Comparison of ENCODE assay signal across 8 cellular contexts in genomic region chr9:104992696-104993095, GRCh38.
DNase-seq lines count a peak whose midpoint lies in the region; ATAC-seq and TF ChIP-seq lines count a peak whose summit lies in the region.

No MANE protein-coding gene starts in this region.

- DNase-seq in SK-N-SH (no peak), brain pericyte (ENCODE audit: low read depth, low spot score) (peak; percentile 69), mesenchymal stem cell (peak; percentile 94), tibial artery (no peak), SHP77 (lab: John Stamatoyannopoulos, UW) (no peak)
- DNase-seq in stimulated activated naive CD4-positive, alpha-beta T cell treated with Interleukin-2 at 50 U/mL for 16 hours (lab: John Stamatoyannopoulos, UW) = no peak

- WGBS in SK-N-SH (ENCODE audit: low lambda C conversion rate) = 89% methylated on average over 5 of the region's 5 CpGs
- WGBS in mesenchymal stem cell = 42% methylated on average over 3 of the region's 5 CpGs

- TF ChIP-seq CTCF in SK-N-SH (IDR thresholded peaks at IDR 0.05) (no peak), tibial artery (IDR thresholded peaks at IDR 0.05) (no peak)

- no peak overlapping the region for H2BK15ac ChIP-seq in mesenchymal stem cell (ENCODE audit: low read depth, poor library complexity, severe bottlenecking)

- no peaks in the 10 kb centered on the region for H3K79me1 ChIP-seq in mesenchymal stem cell (replicated peaks; ENCODE audit: low read length, poor library complexity, severe bottlenecking)

- H2AFZ ChIP-seq in SK-N-SH (ENCODE audit: low read depth) (no peak overlapping the region; the same call in 1 of the 2 replicates), mesenchymal stem cell (ENCODE audit: low read depth, low read length) (no peak overlapping the region)

- H3K4me2 ChIP-seq in SK-N-SH = no peak overlapping the region
- H3K4me2 ChIP-seq in mesenchymal stem cell (ENCODE audit: low read length, poor library complexity, severe bottlenecking) = no peak overlapping the region

- no peak overlapping the region for H4K8ac ChIP-seq in mesenchymal stem cell (ENCODE audit: low read length)

- H3K27me3 ChIP-seq in SK-N-SH (ENCODE audit: insufficient read depth) (no peaks in the 10 kb centered on the region), mesenchymal stem cell (ENCODE audit: control insufficient read depth in 1 of 2, insufficient read depth in 1 of 2, low read length in 2 of 2) (no peaks in the 10 kb centered on the region), tibial artery (no peaks in the 10 kb centered on the region)

- H3K36me3 ChIP-seq in SK-N-SH (replicated peaks in 1 of 2; ENCODE audit: control insufficient read depth in 1 of 2, insufficient read depth in 2 of 2, low read length in 1 of 2) (no peaks in the 10 kb centered on the region), mesenchymal stem cell (ENCODE audit: control insufficient read depth in 1 of 2, insufficient read depth in 2 of 2, low read depth in 1 of 2, low read length in 2 of 2) (no peaks in the 10 kb centered on the region), tibial artery (no peaks in the 10 kb centered on the region)

- H3K9me3 ChIP-seq in SK-N-SH (no peaks in the 10 kb centered on the region), mesenchymal stem cell (ENCODE audit: control insufficient read depth, low read length) (no peaks in the 10 kb centered on the region), tibial artery (no peaks in the 10 kb centered on the region)

- H3K4me3 ChIP-seq in SK-N-SH (ENCODE audit: low read depth in 2 of 2, low read length in 1 of 2) (no peak overlapping the region), mesenchymal stem cell (ENCODE audit: insufficient read depth in 1 of 2, low read depth in 1 of 2, low read length in 2 of 2) (peak overlapping the region in 1 of 2 experiments; percentile 86), tibial artery (no peak overlapping the region)

- CTCF ChIA-PET in SK-N-SH (lab: Yijun Ruan, JAX) = interaction anchor here (0.7 to 2.5 kb wide), 2 partner anchors 105 to 129 kb away, joined by 3 to 6 read pairs; no protein-coding TSS in a partner anchor

- H2BK5ac ChIP-seq in mesenchymal stem cell (ENCODE audit: low read depth, low read length, poor library complexity, severe bottlenecking) = no peak overlapping the region

- no peak overlapping the region for H3K23ac ChIP-seq in mesenchymal stem cell (ENCODE audit: low read length in 2 of 2)

- H2BK12ac ChIP-seq in mesenchymal stem cell (ENCODE audit: low read length in 2 of 2) = peak overlapping the region; percentile 1 to 90

- POLR2A ChIA-PET in SK-N-SH (lab: Yijun Ruan, JAX) = interaction anchor here (0.6 kb wide), 1 partner anchor 559 kb away, joined by 3 read pairs; no protein-coding TSS in a partner anchor

- no peak overlapping the region for H4K91ac ChIP-seq in mesenchymal stem cell (ENCODE audit: low read length)

- H3K9me2 ChIP-seq in SK-N-SH = no peaks in the 10 kb centered on the region

- peaks cover 24 to 32% of the 10 kb centered on the region in 2 experiments; a peak in 3 of 4 replicates for H3K4me1 ChIP-seq in SK-N-SH (ENCODE audit: control insufficient read depth in 1 of 2, insufficient read depth in 2 of 2, low read depth in 1 of 2, low read length in 1 of 2)
- peaks cover 14% of the 10 kb centered on the region for H3K4me1 ChIP-seq in mesenchymal stem cell (ENCODE audit: control insufficient read depth, insufficient read depth, low read depth, low read length)
- H3K4me1 ChIP-seq in tibial artery = peaks cover 0 to 38% (median 31%) of the 10 kb centered on the region in 4 donors

- H3K4ac ChIP-seq in mesenchymal stem cell (ENCODE audit: low read depth in 1 of 2, low read length in 2 of 2) = peak overlapping the region in 1 of 2 experiments; percentile 87

- H3K27ac ChIP-seq in SK-N-SH (ENCODE audit: low read depth in 2 of 2, low read length in 1 of 2) (no peak overlapping the region), mesenchymal stem cell (ENCODE audit: low read length, poor library complexity, severe bottlenecking) (peak overlapping the region; percentile 65), tibial artery (peak overlapping the region; percentile 89 to 94)

- peaks cover 7% of the 10 kb centered on the region for H3F3A ChIP-seq in SK-N-SH (replicated peaks; ENCODE audit: insufficient read depth)

- H2BK120ac ChIP-seq in mesenchymal stem cell (ENCODE audit: low read depth, low read length) = peak overlapping the region; percentile 46

- H3K18ac ChIP-seq in mesenchymal stem cell (ENCODE audit: low read depth in 1 of 2, low read length in 2 of 2) = peak overlapping the region; percentile 1 to 24

- no peaks in the 10 kb centered on the region for H4K20me1 ChIP-seq in SK-N-SH (ENCODE audit: insufficient read depth)

- ATAC-seq in SK-N-SH treated with all-trans-retinoic acid at 6 μM for 48 hours = no peak
- ATAC-seq in HG03196 (IDR thresholded peaks at IDR 0.05; ENCODE audit: unreplicated experiment) = no peak

- no peak overlapping the region for H3K14ac ChIP-seq in mesenchymal stem cell (ENCODE audit: low read length in 2 of 2)

- H3K9ac ChIP-seq in SK-N-SH = no peak overlapping the region
- peak overlapping the region; percentile 89 for H3K9ac ChIP-seq in mesenchymal stem cell (ENCODE audit: low read length)

- H3K79me2 ChIP-seq in SK-N-SH (ENCODE audit: insufficient read depth) = no peaks in the 10 kb centered on the region

- intact Hi-C loops in tibial artery (cut with DNase I; ENCODE audit: low total_unique reads) = loop anchor here (2.0 kb wide), 1 partner anchor 72 kb away; no protein-coding TSS in a partner anchor

- peak overlapping the region; percentile 61 for H2AK5ac ChIP-seq in mesenchymal stem cell (ENCODE audit: low read length, severe bottlenecking)

- TF ChIP-seq RAD21 in SK-N-SH (IDR thresholded peaks at IDR 0.05; ENCODE audit: low read length) = no peak

- TF ChIP-seq EP300 in SK-N-SH (IDR thresholded peaks at IDR 0.05; ENCODE audit: borderline replicate concordance in 1 of 2, low read depth in 1 of 2, low read length in 1 of 2) = no peak

TF ChIP-seq in SK-N-SH treated with all-trans-retinoic acid at 6 μM for 48 hours, 23 proteins besides CTCF, POLR2A, EP300 and RAD21:
- TF ChIP-seq ZNF565 (CRISPR knock-in tag; conservative IDR thresholded peaks at IDR 0.05; ENCODE audit: low read depth) = no peak
- TF ChIP-seq TCF4 (CRISPR knock-in tag; IDR thresholded peaks at IDR 0.05; ENCODE audit: borderline replicate concordance) = peak; percentile 40; the same call in 1 of the 2 replicates
- TF ChIP-seq ZNF8 (CRISPR knock-in tag; IDR thresholded peaks at IDR 0.05) = no peak

TF ChIP-seq in SK-N-SH, 30 proteins besides CTCF, POLR2A, EP300 and RAD21:
- no peak for TF ChIP-seq FOSL2 (IDR thresholded peaks at IDR 0.05; ENCODE audit: borderline replicate concordance, low read depth)
- TF ChIP-seq TCF12 (IDR thresholded peaks at IDR 0.05) = no peak
- no peak for TF ChIP-seq RXRA (IDR thresholded peaks at IDR 0.05; ENCODE audit: borderline replicate concordance, low read depth)
- TF ChIP-seq RFX5 (IDR thresholded peaks at IDR 0.05; ENCODE audit: low read length) = no peak
- TF ChIP-seq PBX3 (IDR thresholded peaks at IDR 0.05) = no peak
- TF ChIP-seq YY1 (IDR thresholded peaks at IDR 0.05; ENCODE audit: low read depth) = no peak
- no peak for TF ChIP-seq MEF2A (IDR thresholded peaks at IDR 0.05; ENCODE audit: borderline replicate concordance, low read depth)
- TF ChIP-seq ELF1 (IDR thresholded peaks at IDR 0.05) = no peak
- no peak for TF ChIP-seq CHD2 (IDR thresholded peaks at IDR 0.05; ENCODE audit: low read length, partially characterized antibody)
- no peak for TF ChIP-seq POLR2AphosphoS5 (IDR thresholded peaks at IDR 0.05; ENCODE audit: low read depth, low read length)
- TF ChIP-seq USF1 (IDR thresholded peaks at IDR 0.05; ENCODE audit: borderline replicate concordance, low read depth) = no peak
- no peak for TF ChIP-seq ZBTB33 (IDR thresholded peaks at IDR 0.05; ENCODE audit: borderline replicate concordance, low read depth)
- TF ChIP-seq GABPA (IDR thresholded peaks at IDR 0.05; ENCODE audit: low read depth) = no peak
- TF ChIP-seq TEAD4 (IDR thresholded peaks at IDR 0.05; ENCODE audit: borderline replicate concordance, insufficient read depth) = no peak
- no peak for TF ChIP-seq MXI1 (IDR thresholded peaks at IDR 0.05; ENCODE audit: low read depth, low read length)
- TF ChIP-seq NRF1 (IDR thresholded peaks at IDR 0.05; ENCODE audit: low read depth, low read length) = no peak
- TF ChIP-seq NFIC (IDR thresholded peaks at IDR 0.05; ENCODE audit: borderline replicate concordance) = no peak
TF ChIP-seq in SK-N-SH: peak in this region for 0.

Comparison
In these comparisons a context has a peak if more than half of its experiments do, and no peak if none do; other contexts are left out.
1. DNase-seq: peak in brain pericyte (single experiment) and mesenchymal stem cell (single experiment); none in SK-N-SH (single experiment), tibial artery (0 of 2), SHP77 (0 of 2) and stimulated activated naive CD4-positive, alpha-beta T cell treated with Interleukin-2 at 50 U/mL for 16 hours (single experiment).
2. H3K27ac ChIP-seq: peak in mesenchymal stem cell (single experiment) and tibial artery (2 of 2); none in SK-N-SH (0 of 2).